22 cellular contexts compared by ENCODE assay signal in the genomic region with DNA sequence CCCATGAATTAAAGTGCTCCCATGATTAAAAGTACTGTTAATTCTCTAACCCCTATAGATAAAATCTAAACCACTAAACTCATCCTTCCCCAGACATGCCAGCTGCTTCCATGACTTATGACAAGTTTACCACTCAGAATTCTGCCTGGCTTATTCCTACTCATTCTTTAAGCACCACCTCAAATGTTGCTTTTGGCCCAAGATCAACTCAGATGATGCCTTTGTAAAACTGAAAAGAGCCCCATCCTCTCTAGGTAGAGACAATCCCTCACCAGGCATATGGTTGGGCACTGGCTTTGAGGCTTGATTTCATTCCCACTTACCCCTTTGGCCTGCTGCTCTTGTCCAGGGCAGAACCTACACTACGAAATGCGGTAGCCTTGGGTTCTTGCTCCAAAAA.
A peak's percentile ranks its signal among the peaks of the same experiment; 100 is the strongest.
DNase-seq lines count a peak whose midpoint lies in the region; TF ChIP-seq lines count a peak whose summit lies in the region.
"Had no signal": no experiment of that assay in that cellular context is flagged by ENCODE, and none has a peak within 500 bp of the region (broad histone marks: within the 10 kb centered on the region; RNA-seq: fewer than 3 reads in every experiment).

No MANE protein-coding gene starts in this region.

- no peaks in the 10 kb centered on the region for H4K20me1 ChIP-seq in hepatocyte (ENCODE audit: insufficient read depth, poor library complexity, severe bottlenecking)

- H3K9me3 ChIP-seq in hepatocyte (ENCODE audit: low read depth) (no peaks in the 10 kb centered on the region), ovary (no peaks in the 10 kb centered on the region)
- H3K9me3 ChIP-seq: colonic mucosa, stomach, transverse colon had no signal

- H3K4me3 ChIP-seq in AG10803 (ENCODE audit: low read length) (no peak overlapping the region), fibroblast of mammary gland (ENCODE audit: control insufficient read depth, low read depth, low read length) (no peak overlapping the region), hepatocyte (no peak overlapping the region), ovary (no peak overlapping the region)
- H3K4me3 ChIP-seq: colonic mucosa, stomach, transverse colon had no signal

- no peak for TF ChIP-seq EP300 in ovary (IDR thresholded peaks at IDR 0.05)

- no peak overlapping the region for H3K4me2 ChIP-seq in hepatocyte

- H3K27ac ChIP-seq in hepatocyte: no peak overlapping the region
- no peak overlapping the region for H3K27ac ChIP-seq in ovary
- H3K27ac ChIP-seq: colonic mucosa, RWPE1, stomach, transverse colon had no signal

- intact Hi-C loops in ovary (cut with DNase I): no loop called here

- TF ChIP-seq CTCF in AG10803 (conservative IDR thresholded peaks at IDR 0.05; ENCODE audit: low read length): no peak
- TF ChIP-seq CTCF in fibroblast of mammary gland (conservative IDR thresholded peaks at IDR 0.05; ENCODE audit: control insufficient read depth, insufficient read depth, low read depth, low read length): no peak
- no peak for TF ChIP-seq CTCF in hepatocyte (IDR thresholded peaks at IDR 0.05; ENCODE audit: poor library complexity)
- no peak for TF ChIP-seq CTCF in ovary (IDR thresholded peaks at IDR 0.05)

- H3K4me1 ChIP-seq in hepatocyte (ENCODE audit: insufficient read depth): peaks cover 26% of the 10 kb centered on the region
- H3K4me1 ChIP-seq in ovary (ENCODE audit: insufficient read depth): peaks cover 2% of the 10 kb centered on the region
- H3K4me1 ChIP-seq: colonic mucosa had no signal

- peak; percentile 23 for DNase-seq in AG10803 (ENCODE audit: low read depth)
- peak; percentile 63 for DNase-seq in ELR (ENCODE audit: low read depth)
- DNase-seq in RPMI7951 (ENCODE audit: low read depth): peak; percentile 75
- DNase-seq in fibroblast of mammary gland (ENCODE audit: low read depth): peak; percentile 70
- DNase-seq in hepatocyte (ENCODE audit: low spot score): no peak
- DNase-seq in effector CD8-positive, alpha-beta T cell (lab: John Stamatoyannopoulos, UW): no peak
- DNase-seq in ovary: no peak
- DNase-seq in NCI-H1417 treated with DMSO at 0.1 percent for 48 hours (lab: John Stamatoyannopoulos, UW): no peak
- DNase-seq: activated CD4-positive, alpha-beta T cell treated with anti-CD3 and anti-CD28 coated beads for 48 hours; activated CD8-positive, alpha-beta memory T cell treated with anti-CD3 and anti-CD28 coated beads, Interleukin-2, amount 10 ng/mL, durations not matched to agents 7 days and 5 days; CD4-positive, alpha-beta T cell; colonic mucosa; DMS53; hypothalamus; islet precursor cell; Karpas-422; nucleus accumbens; retina; stomach; T-cell; transverse colon had no signal

- 98% methylated on average over 2 of the region's 2 CpGs for WGBS in hepatocyte (ENCODE audit: low lambda C conversion rate, missing lambda C conversion rate)
- WGBS in ovary, 3 donors: 95 to 100% (median 98%) methylated on average over 2 of the region's 2 CpGs

- H2AFZ ChIP-seq in hepatocyte: no peak overlapping the region

- H3K9me2 ChIP-seq in hepatocyte (replicated peaks; ENCODE audit: insufficient read depth): no peaks in the 10 kb centered on the region

- H3K79me2 ChIP-seq in hepatocyte: no peaks in the 10 kb centered on the region

- H3K27me3 ChIP-seq in hepatocyte: no peaks in the 10 kb centered on the region
- H3K27me3 ChIP-seq in ovary: no peaks in the 10 kb centered on the region
- H3K27me3 ChIP-seq: colonic mucosa, stomach, transverse colon had no signal

- TF ChIP-seq POLR2A in ovary (IDR thresholded peaks at IDR 0.05): no peak

- H3K36me3 ChIP-seq in hepatocyte (replicated peaks; ENCODE audit: insufficient read depth, low read depth) (no peaks in the 10 kb centered on the region), ovary (no peaks in the 10 kb centered on the region)
- H3K36me3 ChIP-seq: colonic mucosa, stomach, transverse colon had no signal

Comparison
In these comparisons a context has a peak if more than half of its experiments do, and no peak if none do; other contexts are left out.
1. DNase-seq: peak in AG10803 (single experiment), ELR (single experiment), RPMI7951 (single experiment) and fibroblast of mammary gland (single experiment); none in hepatocyte (single experiment), effector CD8-positive, alpha-beta T cell (single experiment), ovary (0 of 5) and NCI-H1417 treated with DMSO at 0.1 percent for 48 hours (single experiment).